9 cellular contexts compared by ENCODE assay signal in the genomic region with DNA sequence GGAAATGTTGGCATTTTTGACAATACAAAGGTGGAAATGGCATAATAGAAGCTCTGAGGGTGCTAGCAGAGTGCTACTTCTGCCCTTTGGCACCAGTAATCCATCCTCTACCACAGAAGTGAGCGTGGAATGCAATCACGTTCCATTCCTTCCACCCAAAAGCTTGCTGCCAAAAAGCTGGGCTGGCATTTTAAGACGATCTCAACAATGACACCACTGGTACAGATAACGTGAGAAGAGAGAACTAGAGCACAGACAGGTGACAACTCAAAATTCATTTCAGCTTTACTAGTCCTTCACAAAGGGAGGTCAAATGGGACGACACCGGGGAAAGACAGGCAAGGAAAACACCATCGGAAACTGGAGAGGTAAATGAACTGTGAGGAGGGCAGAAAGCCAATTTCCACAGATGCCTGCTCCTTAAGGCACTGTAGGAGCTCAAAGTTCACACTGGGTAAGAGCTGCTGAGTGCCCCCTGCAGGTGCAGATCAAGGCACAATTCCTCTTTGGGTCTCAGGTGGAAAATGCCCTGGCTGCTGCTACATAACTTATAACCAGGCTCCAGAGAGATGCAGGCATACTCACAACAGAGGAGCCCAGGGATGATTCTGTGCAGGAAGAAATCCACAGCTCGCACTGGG. TPM values are rescaled to one million over a fixed set of nuclear protein-coding genes. Genes with fewer than 3 reads are reported as not detected.
DNase-seq lines count a peak whose midpoint lies in the region; ATAC-seq, FAIRE-seq and TF ChIP-seq lines count a peak whose summit lies in the region.
"Had no signal": no experiment of that assay in that cellular context is flagged by ENCODE, and none has a peak within 500 bp of the region (broad histone marks: within the 10 kb centered on the region; RNA-seq: fewer than 3 reads in every experiment).

No MANE protein-coding gene starts in this region.

- no TSS peak for BruUV-seq in HepG2 (replicated peaks; lab: Mats Ljungman, UMichigan)

- intact Hi-C loops in HepG2 (cut with micrococcal nuclease; ENCODE audit: unreplicated experiment) = loop anchor here (5.0 kb wide), 1 partner anchor 78 kb away; no protein-coding TSS in a partner anchor

- 94% methylated on average over 8 of the region's 8 CpGs for WGBS in HepG2 (ENCODE audit: low lambda C conversion rate)

- no peak overlapping the region for H3K9ac ChIP-seq in HepG2 (ENCODE audit: insufficient read depth, low read depth, low read length)

- H3K27me3 ChIP-seq in HepG2 (ENCODE audit: control insufficient read depth in 1 of 2, insufficient read depth in 2 of 2, low read length in 2 of 2) = no peaks in the 10 kb centered on the region

- TF ChIP-seq EP300 in HepG2 (IDR thresholded peaks at IDR 0.05; ENCODE audit: low read depth in 2 of 2, low read length in 2 of 2) = no peak
- no peak for TF ChIP-seq EP300 in HepG2 (CRISPR knock-in tag; IDR thresholded peaks at IDR 0.05; ENCODE audit: borderline replicate concordance)

- no peak overlapping the region for H3K4me3 ChIP-seq in LNCaP clone FGC (ENCODE audit: low read depth, low read length)
- H3K4me3 ChIP-seq in astrocyte of the cerebellum (ENCODE audit: low read depth, low read length) = no peak overlapping the region
- H3K4me3 ChIP-seq in HepG2 (replicated peaks in 1 of 3; ENCODE audit: insufficient read depth in 1 of 3, low read depth in 2 of 3, low read length in 3 of 3) = no peak overlapping the region

- FAIRE-seq in HepG2 (lab: Jason Lieb, UNC) = no peak

- ATAC-seq in HepG2 (peak; percentile 18; the same call in 1 of the 3 replicates), GM19023 (IDR thresholded peaks at IDR 0.05; ENCODE audit: unreplicated experiment) (no peak), GM19467 (IDR thresholded peaks at IDR 0.05; ENCODE audit: unreplicated experiment) (no peak), HG02840 (IDR thresholded peaks at IDR 0.05; ENCODE audit: low FRiP score, unreplicated experiment) (no peak)

- CTCF ChIA-PET in HepG2 (lab: Yijun Ruan, JAX; ENCODE audit: low intra/inter-chr PET ratio, low total read pairs) = no interaction called here

- no peak overlapping the region for H2AFZ ChIP-seq in HepG2 (ENCODE audit: low read length)

- TF ChIP-seq CTCF in C4-2B (conservative IDR thresholded peaks at IDR 0.05) = peak; percentile 57
- TF ChIP-seq CTCF in LNCaP clone FGC (IDR thresholded peaks at IDR 0.05; ENCODE audit: control insufficient read depth, extremely low read depth, insufficient read depth) = peak; percentile 56
- peak; percentile 44 for TF ChIP-seq CTCF in astrocyte of the cerebellum (IDR thresholded peaks at IDR 0.05; ENCODE audit: low read depth, low read length, missing control alignments)
- TF ChIP-seq CTCF in HepG2 (CRISPR knock-in tag; IDR thresholded peaks at IDR 0.05) = no peak

- H4K20me1 ChIP-seq in HepG2 (ENCODE audit: insufficient read depth, low read length) = no peaks in the 10 kb centered on the region; the same call in 1 of the 2 replicates

- peaks cover 10% of the 10 kb centered on the region for H3K79me2 ChIP-seq in HepG2 (ENCODE audit: insufficient read depth, low read length)

- TF ChIP-seq POLR2A in HepG2 (IDR thresholded peaks at IDR 0.05; ENCODE audit: insufficient read depth in 1 of 2, low read depth in 2 of 2, low read length in 2 of 2) = no peak

- peaks cover 14% of the 10 kb centered on the region for H3K4me1 ChIP-seq in HepG2 (ENCODE audit: insufficient read depth, low read length)

- POLR2A ChIA-PET in HepG2 (lab: Yijun Ruan, JAX) = no interaction called here

- peaks cover 6 to 21% of the 10 kb centered on the region in 2 experiments; a peak in 4 of 5 replicates for H3K36me3 ChIP-seq in HepG2 (replicated peaks in 1 of 2; ENCODE audit: control insufficient read depth in 1 of 2, insufficient read depth in 2 of 2, low read length in 2 of 2)

- DNase-seq in LNCaP clone FGC (ENCODE audit: low read depth) (peak; percentile 53), astrocyte of the cerebellum (ENCODE audit: low read depth) (no peak), HepG2 (ENCODE audit: low spot score) (no peak), putamen (ENCODE audit: low spot score) (no peak)

- no peaks in the 10 kb centered on the region for H3K9me3 ChIP-seq in HepG2 (ENCODE audit: low read length)

- H3K27ac ChIP-seq in C4-2B (no peak overlapping the region), HepG2 (ENCODE audit: extremely low read length, insufficient read depth, low read length) (no peak overlapping the region)

- H3K4me2 ChIP-seq in HepG2 (ENCODE audit: low read depth, low read length) = no peak overlapping the region

- in situ Hi-C loops in astrocyte of the cerebellum (cut with HindIII; ENCODE audit: low sequenced_read_pairs) (loop anchor here (10.0 kb wide), 1 partner anchor 55 kb away; no protein-coding TSS in a partner anchor), HepG2 (cut with HindIII; ENCODE audit: extremely low pct_ligation_motif_present, low pct_unique_long_range_greater_than_20kb) (no loop called here)

- TF ChIP-seq RAD21 in HepG2 (CRISPR knock-in tag; IDR thresholded peaks at IDR 0.05) = no peak

TF ChIP-seq in HepG2, 621 proteins besides CTCF, POLR2A, EP300 and RAD21:
- TF ChIP-seq HNF4A (CRISPR knock-in tag; IDR thresholded peaks at IDR 0.05) = peak; percentile 70
- TF ChIP-seq, protein P1, sequence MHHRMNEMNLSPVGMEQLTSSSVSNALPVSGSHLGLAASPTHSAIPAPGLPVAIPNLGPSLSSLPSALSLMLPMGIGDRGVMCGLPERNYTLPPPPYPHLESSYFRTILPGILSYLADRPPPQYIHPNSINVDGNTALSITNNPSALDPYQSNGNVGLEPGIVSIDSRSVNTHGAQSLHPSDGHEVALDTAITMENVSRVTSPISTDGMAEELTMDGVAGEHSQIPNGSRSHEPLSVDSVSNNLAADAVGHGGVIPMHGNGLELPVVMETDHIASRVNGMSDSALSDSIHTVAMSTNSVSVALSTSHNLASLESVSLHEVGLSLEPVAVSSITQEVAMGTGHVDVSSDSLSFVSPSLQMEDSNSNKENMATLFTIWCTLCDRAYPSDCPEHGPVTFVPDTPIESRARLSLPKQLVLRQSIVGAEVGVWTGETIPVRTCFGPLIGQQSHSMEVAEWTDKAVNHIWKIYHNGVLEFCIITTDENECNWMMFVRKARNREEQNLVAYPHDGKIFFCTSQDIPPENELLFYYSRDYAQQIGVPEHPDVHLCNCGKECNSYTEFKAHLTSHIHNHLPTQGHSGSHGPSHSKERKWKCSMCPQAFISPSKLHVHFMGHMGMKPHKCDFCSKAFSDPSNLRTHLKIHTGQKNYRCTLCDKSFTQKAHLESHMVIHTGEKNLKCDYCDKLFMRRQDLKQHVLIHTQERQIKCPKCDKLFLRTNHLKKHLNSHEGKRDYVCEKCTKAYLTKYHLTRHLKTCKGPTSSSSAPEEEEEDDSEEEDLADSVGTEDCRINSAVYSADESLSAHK (CRISPR knock-in tag; IDR thresholded peaks at IDR 0.05; ENCODE audit: borderline replicate concordance) = no peak
- peak; percentile 43; the same call in 1 of the 2 replicates for TF ChIP-seq HNF4G (IDR thresholded peaks at IDR 0.05; ENCODE audit: borderline replicate concordance, low read depth, low read length)
- TF ChIP-seq HNF4G (CRISPR knock-in tag; IDR thresholded peaks at IDR 0.05; ENCODE audit: borderline replicate concordance, low read depth) = no peak

RNA-seq across cellular contexts. Expression of a gene that starts 50.7 kb away (rescaled TPM):
- total RNA-seq in HepG2 (2016; rRNA removed; fragmentation: Illumina TruSeq; extraction: Trizol) = 71.4 TPM in 1 of 2 replicates, not detected in the other
- 442 and 693 TPM in 2 replicates for total RNA-seq in HepG2 (2016; cell fraction: cytosol; rRNA removed; fragmentation: Illumina TruSeq; extraction: Trizol; ENCODE audit: low read depth)
- total RNA-seq in HepG2 (2016; cell fraction: insoluble cytoplasmic fraction; rRNA removed; fragmentation: Illumina TruSeq; extraction: Trizol) = 77.2 and 91.6 TPM in 2 replicates
- 112 TPM in 1 of 2 replicates, not detected in the other for total RNA-seq in HepG2 (2016; cell fraction: membrane; rRNA removed; fragmentation: Illumina TruSeq; extraction: Trizol)
- total RNA-seq in HepG2 (2016; cell fraction: nucleus; rRNA removed; fragmentation: Illumina TruSeq; extraction: Trizol) = 335 and 346 TPM in 2 replicates
- not detected in 2 replicates for polyA plus RNA-seq in HepG2 (2011; rRNA removed)
- not detected in 2 replicates for polyA plus RNA-seq in HepG2 (2011; cell fraction: cytosol; rRNA removed)
- not detected in 2 replicates for polyA plus RNA-seq in HepG2 (2011; cell fraction: nucleus; rRNA removed)
- not detected in 2 replicates for polyA plus RNA-seq in HepG2 (2012)
- polyA plus RNA-seq in HepG2 (2016; cell fraction: cytosol; fragmentation: Illumina TruSeq; extraction: Trizol; ENCODE audit: low read depth) = not detected in 2 replicates
- not detected in 2 replicates for polyA plus RNA-seq in HepG2 (2016; cell fraction: insoluble cytoplasmic fraction; fragmentation: Illumina TruSeq; extraction: Trizol; ENCODE audit: low read depth)
- polyA plus RNA-seq in HepG2 (2016; cell fraction: membrane; fragmentation: Illumina TruSeq; extraction: Trizol; ENCODE audit: low read depth) = not detected in 2 replicates
- polyA plus RNA-seq in HepG2 (2016; cell fraction: nucleus; fragmentation: Illumina TruSeq; extraction: Trizol; ENCODE audit: insufficient read depth, low read depth) = not detected in 2 replicates
- under 0.01 TPM in 2 replicates for polyA minus RNA-seq in HepG2 (2011; rRNA and poly(A)+ RNA removed; ENCODE audit: low replicate concordance)
- polyA minus RNA-seq in HepG2 (2011; cell fraction: cytosol; rRNA and poly(A)+ RNA removed) = 3,899 and 4,055 TPM in 2 replicates
- polyA minus RNA-seq in HepG2 (2011; cell fraction: nucleus; rRNA and poly(A)+ RNA removed) = under 0.01 TPM in 2 replicates
- total RNA-seq: dermis microvascular lymphatic vessel endothelial cell had no signal
